30 cellular contexts compared by ENCODE assay signal in the genomic region with DNA sequence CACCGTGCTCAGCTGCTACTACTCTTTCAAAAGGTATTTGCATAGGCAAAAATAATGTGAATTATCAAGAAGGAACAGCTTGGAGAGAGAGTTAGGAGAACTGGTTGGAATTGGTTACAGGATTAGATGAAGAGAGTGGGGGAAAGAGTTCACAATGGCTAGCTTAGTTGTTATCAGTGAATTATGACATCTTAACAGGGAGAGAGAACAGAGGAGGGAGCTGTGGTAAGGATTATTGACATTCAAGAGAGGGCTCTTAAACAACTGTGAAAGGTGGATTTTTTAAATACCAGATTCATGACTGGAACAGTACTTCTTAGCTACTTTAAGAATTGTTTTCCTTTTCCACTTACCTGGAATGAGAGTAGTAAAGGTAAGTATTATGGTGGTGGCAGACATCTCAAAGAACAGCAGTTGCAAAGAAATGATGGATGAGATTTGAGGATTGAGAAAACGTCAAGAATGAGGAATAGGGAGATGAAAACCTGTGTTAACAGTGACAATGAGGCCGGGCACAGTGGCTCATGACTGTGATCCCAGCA. TPM values are rescaled to one million over a fixed set of nuclear protein-coding genes. Genes with fewer than 3 reads are reported as not detected.
DNase-seq lines count a peak whose midpoint lies in the region; ATAC-seq and TF ChIP-seq lines count a peak whose summit lies in the region.
"Had no signal": no experiment of that assay in that cellular context is flagged by ENCODE, and none has a peak within 500 bp of the region (broad histone marks: within the 10 kb centered on the region; RNA-seq: fewer than 3 reads in every experiment).

No MANE protein-coding gene starts in this region.

- no peaks in the 10 kb centered on the region for H3K4me1 ChIP-seq in testis
- H3K4me1 ChIP-seq: foreskin keratinocyte, heart left ventricle, tibial artery had no signal

- H3K4me1 Mint-ChIP-seq in activated naive CD4-positive, alpha-beta T cell treated with anti-CD3 and anti-CD28 coated beads, Interleukin-2, amount 50 U/mL, for 24 hours = no peaks in the 10 kb centered on the region
- H3K4me1 Mint-ChIP-seq in activated naive CD4-positive, alpha-beta T cell treated with anti-CD3 and anti-CD28 coated beads, Interleukin-2, amount 10 ng/mL, durations not matched to agents 7 days and 5 days = no peaks in the 10 kb centered on the region
- no peaks in the 10 kb centered on the region for H3K4me1 Mint-ChIP-seq in activated T-helper 1 cell treated with anti-CD3 and anti-CD28 coated beads, Interleukin-12 subunit alpha, Interleukin-12 subunit beta, Interleukin-2, Interleukin-4 antibody, amounts not matched to agents 30 ng/mL and 10 ng/mL and 1 ng/mL, durations not matched to agents 14 hours and 24 hours and 36 hours (ENCODE audit: low read depth)
- no peaks in the 10 kb centered on the region for H3K4me1 Mint-ChIP-seq in stimulated activated naive CD8-positive, alpha-beta T cell treated with anti-CD3 and anti-CD28 coated beads, Interleukin-15, amount 100 ng/mL, for 72 hours
- H3K4me1 Mint-ChIP-seq: activated naive CD8-positive, alpha-beta T cell treated with anti-CD3 and anti-CD28 coated beads, Interleukin-2, amount 10 ng/mL, durations not matched to agents 7 days and 5 days had no signal

- H3K27me3 ChIP-seq in testis = no peaks in the 10 kb centered on the region
- H3K27me3 ChIP-seq: foreskin keratinocyte, heart left ventricle, neutrophil, tibial artery had no signal

- no peaks in the 10 kb centered on the region for H3K27me3 Mint-ChIP-seq in activated naive CD4-positive, alpha-beta T cell treated with anti-CD3 and anti-CD28 coated beads, Interleukin-2, amount 50 U/mL, for 24 hours
- no peaks in the 10 kb centered on the region for H3K27me3 Mint-ChIP-seq in activated naive CD4-positive, alpha-beta T cell treated with anti-CD3 and anti-CD28 coated beads, Interleukin-2, amount 10 ng/mL, durations not matched to agents 7 days and 5 days
- no peaks in the 10 kb centered on the region for H3K27me3 Mint-ChIP-seq in activated T-helper 1 cell treated with anti-CD3 and anti-CD28 coated beads, Interleukin-12 subunit alpha, Interleukin-12 subunit beta, Interleukin-2, Interleukin-4 antibody, amounts not matched to agents 30 ng/mL and 10 ng/mL and 1 ng/mL, durations not matched to agents 14 hours and 24 hours and 36 hours (ENCODE audit: insufficient read depth)
- H3K27me3 Mint-ChIP-seq in stimulated activated naive CD8-positive, alpha-beta T cell treated with anti-CD3 and anti-CD28 coated beads, Interleukin-15, amount 100 ng/mL, for 72 hours = no peaks in the 10 kb centered on the region
- H3K27me3 Mint-ChIP-seq: activated naive CD8-positive, alpha-beta T cell treated with anti-CD3 and anti-CD28 coated beads, Interleukin-2, amount 10 ng/mL, durations not matched to agents 7 days and 5 days; CD4-positive, alpha-beta T cell had no signal

- ATAC-seq in stimulated activated naive CD8-positive, alpha-beta T cell treated with anti-CD3 and anti-CD28 coated beads, Interleukin-15, amount 100 ng/mL, for 72 hours = no peak
- ATAC-seq: foreskin keratinocyte, heart left ventricle, HepG2 had no signal

- no peaks in the 10 kb centered on the region for H3K36me3 ChIP-seq in testis (ENCODE audit: low read depth, missing control alignments)

- no peaks in the 10 kb centered on the region for H3K9me3 Mint-ChIP-seq in activated naive CD4-positive, alpha-beta T cell treated with anti-CD3 and anti-CD28 coated beads, Interleukin-2, amount 50 U/mL, for 24 hours
- H3K9me3 Mint-ChIP-seq in activated naive CD4-positive, alpha-beta T cell treated with anti-CD3 and anti-CD28 coated beads, Interleukin-2, amount 10 ng/mL, durations not matched to agents 7 days and 5 days = no peaks in the 10 kb centered on the region
- H3K9me3 Mint-ChIP-seq in activated T-helper 1 cell treated with anti-CD3 and anti-CD28 coated beads, Interleukin-12 subunit alpha, Interleukin-12 subunit beta, Interleukin-2, Interleukin-4 antibody, amounts not matched to agents 30 ng/mL and 10 ng/mL and 1 ng/mL, durations not matched to agents 14 hours and 24 hours and 36 hours = no peaks in the 10 kb centered on the region
- H3K9me3 Mint-ChIP-seq in stimulated activated naive CD8-positive, alpha-beta T cell treated with anti-CD3 and anti-CD28 coated beads, Interleukin-15, amount 100 ng/mL, for 72 hours = no peaks in the 10 kb centered on the region
- H3K9me3 Mint-ChIP-seq: activated naive CD8-positive, alpha-beta T cell treated with anti-CD3 and anti-CD28 coated beads, Interleukin-2, amount 10 ng/mL, durations not matched to agents 7 days and 5 days; CD4-positive, alpha-beta T cell had no signal

- H3K4me3 ChIP-seq in testis = no peak overlapping the region
- H3K4me3 ChIP-seq: heart left ventricle, tibial artery had no signal

- CTCF ChIA-PET in activated naive CD4-positive, alpha-beta T cell treated with anti-CD3 and anti-CD28 coated beads, Interleukin-2, amount 10 ng/mL, durations not matched to agents 7 days and 5 days (lab: Charles Lee) = no interaction called here

- H3K9me3 ChIP-seq in testis = no peaks in the 10 kb centered on the region
- H3K9me3 ChIP-seq: heart left ventricle, neutrophil, tibial artery had no signal

- no peak overlapping the region for H3K4me3 Mint-ChIP-seq in activated naive CD4-positive, alpha-beta T cell treated with anti-CD3 and anti-CD28 coated beads, Interleukin-2, amount 50 U/mL, for 24 hours
- no peak overlapping the region for H3K4me3 Mint-ChIP-seq in activated naive CD4-positive, alpha-beta T cell treated with anti-CD3 and anti-CD28 coated beads, Interleukin-2, amount 10 ng/mL, durations not matched to agents 7 days and 5 days
- H3K4me3 Mint-ChIP-seq in activated T-helper 1 cell treated with anti-CD3 and anti-CD28 coated beads, Interleukin-12 subunit alpha, Interleukin-12 subunit beta, Interleukin-2, Interleukin-4 antibody, amounts not matched to agents 30 ng/mL and 10 ng/mL and 1 ng/mL, durations not matched to agents 14 hours and 24 hours and 36 hours = no peak overlapping the region
- no peak overlapping the region for H3K4me3 Mint-ChIP-seq in stimulated activated naive CD8-positive, alpha-beta T cell treated with anti-CD3 and anti-CD28 coated beads, Interleukin-15, amount 100 ng/mL, for 72 hours
- H3K4me3 Mint-ChIP-seq: activated naive CD8-positive, alpha-beta T cell treated with anti-CD3 and anti-CD28 coated beads, Interleukin-2, amount 10 ng/mL, durations not matched to agents 7 days and 5 days; CD4-positive, alpha-beta T cell had no signal

- WGBS in testis, 2 donors = 83 to 88% methylated on average over 3 of the region's 3 CpGs

- TF ChIP-seq CTCF in testis (IDR thresholded peaks at IDR 0.05) = no peak

- peaks cover 27% of the 10 kb centered on the region for H3K36me3 Mint-ChIP-seq in activated naive CD4-positive, alpha-beta T cell treated with anti-CD3 and anti-CD28 coated beads, Interleukin-2, amount 50 U/mL, for 24 hours
- peaks cover 63% of the 10 kb centered on the region for H3K36me3 Mint-ChIP-seq in activated naive CD4-positive, alpha-beta T cell treated with anti-CD3 and anti-CD28 coated beads, Interleukin-2, amount 10 ng/mL, durations not matched to agents 7 days and 5 days
- peaks cover 66% of the 10 kb centered on the region for H3K36me3 Mint-ChIP-seq in activated T-helper 1 cell treated with anti-CD3 and anti-CD28 coated beads, Interleukin-12 subunit alpha, Interleukin-12 subunit beta, Interleukin-2, Interleukin-4 antibody, amounts not matched to agents 30 ng/mL and 10 ng/mL and 1 ng/mL, durations not matched to agents 14 hours and 24 hours and 36 hours (ENCODE audit: low read depth)

- H3K27ac Mint-ChIP-seq in activated naive CD4-positive, alpha-beta T cell treated with anti-CD3 and anti-CD28 coated beads, Interleukin-2, amount 50 U/mL, for 24 hours = peak overlapping the region; percentile 66
- H3K27ac Mint-ChIP-seq in activated naive CD4-positive, alpha-beta T cell treated with anti-CD3 and anti-CD28 coated beads, Interleukin-2, amount 10 ng/mL, durations not matched to agents 7 days and 5 days = no peak overlapping the region
- peak overlapping the region; percentile 1 for H3K27ac Mint-ChIP-seq in activated T-helper 1 cell treated with anti-CD3 and anti-CD28 coated beads, Interleukin-12 subunit alpha, Interleukin-12 subunit beta, Interleukin-2, Interleukin-4 antibody, amounts not matched to agents 30 ng/mL and 10 ng/mL and 1 ng/mL, durations not matched to agents 14 hours and 24 hours and 36 hours
- H3K27ac Mint-ChIP-seq in stimulated activated naive CD8-positive, alpha-beta T cell treated with anti-CD3 and anti-CD28 coated beads, Interleukin-15, amount 100 ng/mL, for 72 hours = peak overlapping the region; percentile 4 to 87
- H3K27ac Mint-ChIP-seq: activated naive CD8-positive, alpha-beta T cell treated with anti-CD3 and anti-CD28 coated beads, Interleukin-2, amount 10 ng/mL, durations not matched to agents 7 days and 5 days had no signal

- intact Hi-C loops in activated T-helper 1 cell treated with anti-CD3 and anti-CD28 coated beads, Interleukin-12 subunit alpha, Interleukin-12 subunit beta, Interleukin-2, Interleukin-4 antibody, amounts not matched to agents 30 ng/mL and 10 ng/mL and 1 ng/mL, durations not matched to agents 14 hours and 24 hours and 36 hours (cut with micrococcal nuclease) = loop anchor here (5.0 kb wide), 1 partner anchor 285 kb away; no protein-coding TSS in a partner anchor
- intact Hi-C loops in testis (cut with DNase I; ENCODE audit: low total_unique reads) = no loop called here

- no peak for DNase-seq in activated naive CD4-positive, alpha-beta T cell treated with anti-CD3 and anti-CD28 coated beads, Interleukin-2, amount 10 ng/mL, durations not matched to agents 7 days and 5 days
- no peak for DNase-seq in activated T-helper 1 cell treated with anti-CD3 and anti-CD28 coated beads, Interleukin-12 subunit alpha, Interleukin-12 subunit beta, Interleukin-2, Interleukin-4 antibody, amounts not matched to agents 30 ng/mL and 10 ng/mL and 1 ng/mL, durations not matched to agents 14 hours and 24 hours and 36 hours (ENCODE audit: low spot score)
- peak; percentile 64 for DNase-seq in iris pigment epithelial cell (ENCODE audit: low read depth)
- no peak for DNase-seq in stimulated activated naive CD8-positive, alpha-beta T cell treated with anti-CD3 and anti-CD28 coated beads, Interleukin-15, amount 100 ng/mL, for 72 hours
- no peak for DNase-seq in testis
- DNase-seq in dermis blood vessel endothelial cell = no peak
- DNase-seq in AG08396 (ENCODE audit: low spot score) = no peak
- DNase-seq: activated CD4-positive, alpha-beta T cell treated with anti-CD3 and anti-CD28 coated beads for 4 hours; activated CD8-positive, alpha-beta memory T cell treated with anti-CD3 and anti-CD28 coated beads for 24 hours; activated naive CD8-positive, alpha-beta T cell treated with anti-CD3 and anti-CD28 coated beads, Interleukin-2, amount 10 ng/mL, durations not matched to agents 7 days and 5 days; activated T-cell treated with anti-CD3 and anti-CD28 coated beads, Interleukin-2, amount 50 U/mL, for 48 hours; AML-193; CD4-positive, alpha-beta T cell; foreskin keratinocyte; H7; heart left ventricle; kidney glomerular epithelial cell; mesenchymal stem cell; NCI-H146; NCI-H446 treated with DMSO at 0.1 percent for 48 hours; stimulated activated CD4-positive, alpha-beta T cell treated with anti-CD3 and anti-CD28 coated beads, Interleukin-4, amount 100 ng/mL, for 4 hours; stimulated activated naive CD4-positive, alpha-beta T cell; tibial artery had no signal

- no peak for TF ChIP-seq POLR2A in testis (IDR thresholded peaks at IDR 0.05)

- no peak overlapping the region for H3K27ac ChIP-seq in testis
- H3K27ac ChIP-seq: foreskin keratinocyte, heart left ventricle, neutrophil, tibial artery had no signal

RNA-seq across cellular contexts. Expression of gene SLC5A11, which starts 43.9 kb away (rescaled TPM):
- 0.07 and 0.10 TPM in 2 replicates for total RNA-seq in activated T-helper 1 cell treated with anti-CD3 and anti-CD28 coated beads, Interleukin-12 subunit alpha, Interleukin-12 subunit beta, Interleukin-2, Interleukin-4 antibody, amounts not matched to agents 30 ng/mL and 10 ng/mL and 1 ng/mL, durations not matched to agents 14 hours and 24 hours and 36 hours
- total RNA-seq in testis = 1 to 10 TPM in 1 of 2 donors, under 1 TPM in 1; 0.39 to 1.3 TPM
- 0.78 TPM for polyA plus RNA-seq in testis (ENCODE audit: insufficient read depth, low read depth, low replicate concordance)
- total RNA-seq in dermis blood vessel endothelial cell = 0.05 and 0.17 TPM in 2 replicates
- total RNA-seq: cerebellum, foreskin keratinocyte, G401, H7, myocyte, pulmonary artery endothelial cell had no signal
- polyA plus RNA-seq: foreskin keratinocyte, heart left ventricle had no signal
